8 cellular contexts compared by ENCODE assay signal in the genomic region with DNA sequence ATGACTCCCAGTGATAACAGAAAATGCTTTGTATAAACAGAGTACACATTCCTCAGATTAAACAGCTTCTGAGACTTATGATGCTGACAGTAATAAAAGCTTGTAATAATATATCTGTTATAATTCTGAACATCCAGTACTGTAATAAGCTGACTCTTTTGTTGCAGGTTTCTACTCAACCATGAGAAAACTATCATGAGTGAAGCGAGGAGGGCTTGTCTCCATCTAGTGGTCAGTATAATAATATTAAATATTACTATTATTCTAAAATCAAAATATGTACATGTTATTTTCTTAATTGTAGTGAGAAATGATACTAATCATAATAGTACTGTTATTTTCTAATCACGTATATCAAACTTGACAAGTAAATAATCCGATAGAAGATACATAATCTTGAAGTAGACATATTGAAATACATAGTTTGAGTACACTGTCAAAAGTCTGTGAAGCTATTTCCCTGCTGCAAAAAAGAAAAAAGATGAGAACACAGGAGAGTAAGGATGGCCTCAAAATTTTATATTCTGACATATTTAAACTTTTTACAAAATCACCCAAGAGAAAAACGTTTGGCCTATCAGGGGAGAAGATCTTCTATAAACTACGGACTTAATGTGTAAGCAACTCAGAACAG.
DNase-seq lines count a peak whose midpoint lies in the region; FAIRE-seq and TF ChIP-seq lines count a peak whose summit lies in the region.

No MANE protein-coding gene starts in this region.

- H3K36me3 ChIP-seq in PC-9 (ENCODE audit: low read depth) (no peaks in the 10 kb centered on the region), small intestine (ENCODE audit: control insufficient read depth in 2 of 2, insufficient read depth in 2 of 2, low read length in 2 of 2) (no peaks in the 10 kb centered on the region)

- H4K20me1 ChIP-seq in PC-9 (ENCODE audit: insufficient read depth): no peaks in the 10 kb centered on the region

- H3K4me3 ChIP-seq in PC-9 (no peak overlapping the region), small intestine (ENCODE audit: low read depth in 1 of 2, low read length in 2 of 2) (no peak overlapping the region)

- H3K4me2 ChIP-seq in PC-9: no peak overlapping the region

- H2AFZ ChIP-seq in PC-9: no peak overlapping the region

- H3K4me1 ChIP-seq in PC-9 (replicated peaks; ENCODE audit: insufficient read depth) (no peaks in the 10 kb centered on the region), small intestine (ENCODE audit: control insufficient read depth in 2 of 2, insufficient read depth in 1 of 2, low read depth in 1 of 2, low read length in 1 of 2) (no peaks in the 10 kb centered on the region)

- no peaks in the 10 kb centered on the region for H3K27me3 ChIP-seq in PC-9 (ENCODE audit: insufficient read depth, low read depth)
- H3K27me3 ChIP-seq in small intestine (ENCODE audit: control insufficient read depth in 2 of 2, insufficient read depth in 2 of 2, low read length in 2 of 2): no peaks in the 10 kb centered on the region

- no peaks in the 10 kb centered on the region for H3K9me2 ChIP-seq in PC-9 (ENCODE audit: insufficient read depth)

- BruUV-seq in PC-9 (replicated peaks; lab: Mats Ljungman, UMichigan): no TSS peak

- no peaks in the 10 kb centered on the region for H3F3A ChIP-seq in PC-9 (ENCODE audit: insufficient read depth, low read depth)

- FAIRE-seq in small intestine (lab: Jason Lieb, UNC): peak; percentile 81

- no peak overlapping the region for H3K27ac ChIP-seq in PC-9
- no peak overlapping the region for H3K27ac ChIP-seq in small intestine (ENCODE audit: low read depth in 1 of 2, low read length in 1 of 2)

- H3K9me3 ChIP-seq in PC-9 (ENCODE audit: insufficient read depth, low read depth): no peaks in the 10 kb centered on the region
- no peaks in the 10 kb centered on the region for H3K9me3 ChIP-seq in small intestine (ENCODE audit: control insufficient read depth, low read depth)

- intact Hi-C loops in PC-9 (cut with micrococcal nuclease; ENCODE audit: unreplicated experiment): loop anchor here (1.0 kb wide), 1 partner anchor 293 kb away; no protein-coding TSS in a partner anchor

- POLR2A ChIA-PET in PC-9 (lab: Charles Lee; ENCODE audit: unreplicated experiment): no interaction called here

- CTCF ChIA-PET in PC-9 (lab: Charles Lee): interaction anchor here (0.6 to 1.3 kb wide), 2 partner anchors 119 to 295 kb away, joined by 4 read pairs; no protein-coding TSS in a partner anchor

- TF ChIP-seq CTCF in PC-9 (conservative IDR thresholded peaks at IDR 0.05): peak; percentile 74

- 36 to 48% (median 39%) methylated on average over 5 of the region's 5 CpGs for WGBS in small intestine, 3 donors

- H3K79me2 ChIP-seq in PC-9 (ENCODE audit: low read depth): no peaks in the 10 kb centered on the region

- DNase-seq in NOMO-1 treated with DMSO at 0.1 percent for 48 hours (lab: John Stamatoyannopoulos, UW; ENCODE audit: unreplicated experiment) (peak; percentile 8), NOMO-1 treated with dmso at 0.1 percent for 144 hours (lab: John Stamatoyannopoulos, UW; ENCODE audit: unreplicated experiment) (no peak), PC-9 (no peak), fibroblast of gingiva (ENCODE audit: low read depth) (peak; percentile 35), small intestine (peak; percentile 8), iPS-NIHi11 (ENCODE audit: low spot score) (no peak), GDM1 (lab: John Stamatoyannopoulos, UW) (no peak)
- DNase-seq in activated CD4-positive, alpha-beta T cell treated with anti-CD3 and anti-CD28 coated beads, Interleukin-2, amount 50 U/mL, for 1 hour: no peak

Comparison
In these comparisons a context has a peak if more than half of its experiments do, and no peak if none do; other contexts are left out.
1. DNase-seq: peak in NOMO-1 treated with DMSO at 0.1 percent for 48 hours (single experiment), fibroblast of gingiva (single experiment) and small intestine (single experiment); none in NOMO-1 treated with dmso at 0.1 percent for 144 hours (single experiment), PC-9 (0 of 2), iPS-NIHi11 (single experiment), GDM1 (single experiment) and activated CD4-positive, alpha-beta T cell treated with anti-CD3 and anti-CD28 coated beads, Interleukin-2, amount 50 U/mL, for 1 hour (single experiment).